In the genomic region with DNA sequence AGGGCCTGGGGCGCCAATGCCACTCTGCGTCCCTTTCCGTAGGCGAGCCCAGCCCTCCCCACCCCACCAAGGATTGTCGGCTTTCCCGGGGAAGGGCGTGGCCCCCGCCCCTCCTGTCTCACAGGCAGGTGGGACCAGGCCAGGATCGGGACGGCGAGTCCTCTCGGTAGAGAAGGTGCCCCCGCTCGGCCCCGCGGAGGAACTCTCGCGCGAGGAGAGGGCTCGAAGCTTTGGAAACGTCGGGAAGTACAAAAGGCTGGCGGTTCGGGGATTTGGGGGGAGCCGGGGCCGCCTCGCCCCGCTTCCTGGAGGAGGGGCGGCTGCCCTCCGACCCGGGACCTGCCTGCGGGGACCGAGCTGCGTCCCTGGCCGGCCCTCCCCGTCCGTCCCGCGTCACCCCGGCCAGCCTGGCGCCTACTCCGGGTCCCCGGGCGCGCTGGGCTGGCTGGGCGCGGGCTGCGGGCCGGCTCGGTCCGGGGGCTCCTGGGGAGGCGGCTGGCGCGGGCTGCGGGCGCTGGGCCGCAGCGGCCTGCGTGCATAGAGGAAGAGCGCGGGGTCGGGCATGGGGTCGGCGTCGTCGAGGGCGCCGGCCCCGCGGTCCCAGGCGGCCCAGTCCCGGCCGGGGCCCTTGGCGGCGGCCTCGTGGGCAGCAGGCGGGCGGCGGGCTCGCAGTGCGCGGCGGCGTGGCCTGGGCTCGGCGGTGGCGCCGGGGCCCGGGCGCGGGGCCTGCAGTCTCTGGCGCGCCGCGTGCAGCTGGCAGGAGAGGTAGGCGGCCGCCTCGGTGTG, we compare ENCODE assay signal across 1 cellular context.
TF ChIP-seq lines count a peak whose summit lies in the region.

No MANE protein-coding gene starts in this region.

TF ChIP-seq in IMR-90, 13 proteins besides CTCF, POLR2A, EP300 and RAD21:
- no peak for TF ChIP-seq SMC3 (IDR thresholded peaks at IDR 0.05; ENCODE audit: low read depth, low read length)
